In genomic region chr5:3121813-3122212, GRCh38 we compare ENCODE assay signal across 19 cellular contexts.
"Had no signal": no experiment of that assay in that cellular context is flagged by ENCODE, and none has a peak within 500 bp of the region (broad histone marks: within the 10 kb centered on the region; RNA-seq: fewer than 3 reads in every experiment).

No MANE protein-coding gene starts in this region.

- FAIRE-seq: bronchial epithelial cell, urothelium cell line had no signal

- H3K9me3 Mint-ChIP-seq: activated naive CD8-positive, alpha-beta T cell treated with anti-CD3 and anti-CD28 coated beads, Interleukin-2, amount 10 ng/mL, durations not matched to agents 7 days and 5 days had no signal

- H3K4me3 ChIP-seq: esophagus squamous epithelium, prostate gland, suprapubic skin had no signal

- H3K27ac Mint-ChIP-seq: activated CD8-positive, alpha-beta T cell treated with anti-CD3 and anti-CD28 coated beads, Interleukin-2, amount 10 ng/mL, durations not matched to agents 7 days and 5 days; activated naive CD8-positive, alpha-beta T cell treated with anti-CD3 and anti-CD28 coated beads, Interleukin-2, amount 10 ng/mL, durations not matched to agents 7 days and 5 days; T-cell had no signal

- H3K4me1 ChIP-seq: esophagus squamous epithelium, prostate gland, suprapubic skin had no signal

- DNase-seq: activated CD4-positive, alpha-beta T cell treated with anti-CD3 and anti-CD28 coated beads for 48 hours; activated CD8-positive, alpha-beta memory T cell treated with anti-CD3 and anti-CD28 coated beads, Interleukin-2, amount 50 U/mL, for 48 hours; activated CD8-positive, alpha-beta T cell treated with anti-CD3 and anti-CD28 coated beads, Interleukin-2, amount 10 ng/mL, durations not matched to agents 7 days and 5 days; activated naive CD8-positive, alpha-beta T cell treated with anti-CD3 and anti-CD28 coated beads, Interleukin-2, amount 10 ng/mL, durations not matched to agents 7 days and 5 days; anterior cingulate cortex; dorsolateral prefrontal cortex; esophagus squamous epithelium; foreskin fibroblast; left ventricle myocardium superior; stimulated activated CD4-positive, alpha-beta T cell treated with anti-CD3 and anti-CD28 coated beads, Interleukin-12 subunit alpha, Interleukin-12 subunit beta, amount 100 ng/mL, for 4 hours; stimulated activated CD4-positive, alpha-beta T cell treated with anti-CD3 and anti-CD28 coated beads, Interleukin-2, amount 100 ng/mL, for 48 hours; stimulated activated naive CD4-positive, alpha-beta T cell treated with Interleukin-2 at 50 U/mL for 16 hours; T-cell; T1000; WERI-Rb-1 had no signal

- H3K36me3 ChIP-seq: esophagus squamous epithelium, prostate gland, suprapubic skin, WERI-Rb-1 had no signal

- H3K27ac ChIP-seq: dorsolateral prefrontal cortex, esophagus squamous epithelium, prostate gland, suprapubic skin, WERI-Rb-1 had no signal

- H3K4me3 Mint-ChIP-seq: activated CD8-positive, alpha-beta T cell treated with anti-CD3 and anti-CD28 coated beads, Interleukin-2, amount 10 ng/mL, durations not matched to agents 7 days and 5 days; activated naive CD8-positive, alpha-beta T cell treated with anti-CD3 and anti-CD28 coated beads, Interleukin-2, amount 10 ng/mL, durations not matched to agents 7 days and 5 days; T-cell had no signal

- H3K9me3 ChIP-seq: esophagus squamous epithelium, prostate gland, suprapubic skin had no signal

- H3K36me3 Mint-ChIP-seq: activated naive CD8-positive, alpha-beta T cell treated with anti-CD3 and anti-CD28 coated beads, Interleukin-2, amount 10 ng/mL, durations not matched to agents 7 days and 5 days; T-cell had no signal

- H3K4me1 Mint-ChIP-seq: activated naive CD8-positive, alpha-beta T cell treated with anti-CD3 and anti-CD28 coated beads, Interleukin-2, amount 10 ng/mL, durations not matched to agents 7 days and 5 days; T-cell had no signal
